16 cellular contexts compared by ENCODE assay signal in the genomic region with DNA sequence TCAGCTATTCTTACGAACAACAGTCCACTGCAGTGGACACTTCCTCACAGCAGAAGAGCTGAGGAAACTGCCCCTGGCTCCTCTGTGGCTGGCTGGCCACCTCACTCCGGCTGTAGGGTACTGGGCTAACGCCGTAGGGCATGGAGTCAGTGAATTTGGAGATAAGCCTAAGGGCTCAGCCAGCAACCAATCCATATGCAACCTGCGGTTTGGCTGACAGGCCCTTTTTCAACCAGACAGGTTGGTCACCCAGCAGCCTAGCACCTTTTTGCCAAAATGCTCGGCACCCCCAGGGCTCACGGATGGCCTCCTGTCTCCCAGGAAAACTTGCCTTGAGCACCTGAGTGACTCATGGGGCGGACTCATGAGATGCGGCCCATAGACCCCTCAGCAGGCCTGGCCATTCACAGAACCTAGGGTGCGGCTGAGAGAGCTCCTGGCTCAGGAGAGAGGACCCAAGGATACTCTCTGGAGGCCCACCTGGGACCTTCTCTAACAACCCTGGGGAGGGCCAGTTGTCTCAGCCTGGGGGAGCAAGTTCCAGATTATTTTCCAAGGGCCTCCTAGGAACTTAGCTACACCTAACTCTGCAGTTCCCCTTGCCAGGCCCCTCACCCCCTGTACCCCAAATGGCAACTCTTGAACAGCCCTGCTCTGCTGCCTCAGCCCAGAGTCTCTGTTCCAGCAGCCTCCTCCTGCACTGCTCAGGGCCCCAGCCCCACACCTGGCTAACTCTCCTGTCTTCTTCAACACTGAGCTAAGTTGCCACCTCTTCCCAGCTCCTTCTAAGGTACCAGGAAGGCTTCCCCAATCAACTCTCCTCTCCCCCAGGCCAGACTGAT.
DNase-seq lines count a peak whose midpoint lies in the region; ATAC-seq and TF ChIP-seq lines count a peak whose summit lies in the region.
"Had no signal": no experiment of that assay in that cellular context is flagged by ENCODE, and none has a peak within 500 bp of the region (broad histone marks: within the 10 kb centered on the region; RNA-seq: fewer than 3 reads in every experiment).

No MANE protein-coding gene starts in this region.

- H3K9me3 ChIP-seq in lung (ENCODE audit: control insufficient read depth in 2 of 2, insufficient read depth in 1 of 2, low read length in 1 of 2): no peaks in the 10 kb centered on the region
- no peaks in the 10 kb centered on the region for H3K9me3 ChIP-seq in vagina
- H3K9me3 ChIP-seq: Peyer's patch had no signal

- H3K27me3 Mint-ChIP-seq in stimulated activated naive CD8-positive, alpha-beta T cell treated with anti-CD3 and anti-CD28 coated beads, Interleukin-15, amount 100 ng/mL, for 72 hours: peaks cover 48% of the 10 kb centered on the region

- H3K9me3 Mint-ChIP-seq in stimulated activated naive CD8-positive, alpha-beta T cell treated with anti-CD3 and anti-CD28 coated beads, Interleukin-15, amount 100 ng/mL, for 72 hours: no peaks in the 10 kb centered on the region
- H3K9me3 Mint-ChIP-seq: CD4-positive, alpha-beta T cell had no signal

- no peak for DNase-seq in stimulated activated naive CD8-positive, alpha-beta T cell treated with anti-CD3 and anti-CD28 coated beads, Interleukin-15, amount 100 ng/mL, for 72 hours
- no peak for DNase-seq in stimulated activated naive CD8-positive, alpha-beta T cell treated with anti-CD3 and anti-CD28 coated beads, Interleukin-15, Interleukin-2, amounts not matched to agents 100 U/mL and 50 U/mL, for 24 hours
- DNase-seq in RPMI7951 (ENCODE audit: low read depth) (peak; percentile 74), lung (ENCODE audit: low spot score) (peak; percentile 23), vagina (ENCODE audit: extremely low spot score in 2 of 2) (peak; percentile 79 to 87)
- no peak for DNase-seq in central memory CD4-positive, alpha-beta T cell
- DNase-seq: Calu3; CD4-positive, alpha-beta T cell; DND-41; NCI-H1048; NCI-H774 had no signal

- H3K4me3 Mint-ChIP-seq in stimulated activated naive CD8-positive, alpha-beta T cell treated with anti-CD3 and anti-CD28 coated beads, Interleukin-15, amount 100 ng/mL, for 72 hours: no peak overlapping the region
- H3K4me3 Mint-ChIP-seq: B cell; CD4-positive, alpha-beta T cell had no signal

- H3K4me1 Mint-ChIP-seq in stimulated activated naive CD8-positive, alpha-beta T cell treated with anti-CD3 and anti-CD28 coated beads, Interleukin-15, amount 100 ng/mL, for 72 hours: no peaks in the 10 kb centered on the region
- H3K4me1 Mint-ChIP-seq: B cell had no signal

- no peaks in the 10 kb centered on the region for H3K36me3 ChIP-seq in lung (ENCODE audit: control insufficient read depth in 2 of 2, insufficient read depth in 2 of 2, low read length in 2 of 2)
- no peaks in the 10 kb centered on the region for H3K36me3 ChIP-seq in vagina
- H3K36me3 ChIP-seq: Peyer's patch had no signal

- 92 to 95% methylated on average over 10 of the region's 10 CpGs for WGBS in lung, 2 donors

- intact Hi-C loops in vagina (cut with DNase I): no loop called here

- peak overlapping the region; percentile 6 to 45 for H3K27ac Mint-ChIP-seq in stimulated activated naive CD8-positive, alpha-beta T cell treated with anti-CD3 and anti-CD28 coated beads, Interleukin-15, amount 100 ng/mL, for 72 hours
- H3K27ac Mint-ChIP-seq: B cell; CD4-positive, alpha-beta T cell had no signal

- H3K27ac ChIP-seq in lung (ENCODE audit: low read depth in 1 of 2, low read length in 1 of 2) (no peak overlapping the region), vagina (no peak overlapping the region)
- H3K27ac ChIP-seq: Peyer's patch had no signal

- no peak for ATAC-seq in stimulated activated naive CD8-positive, alpha-beta T cell treated with anti-CD3 and anti-CD28 coated beads, Interleukin-15, amount 100 ng/mL, for 72 hours
- no peak for ATAC-seq in stimulated activated naive CD8-positive, alpha-beta T cell treated with anti-CD3 and anti-CD28 coated beads, Interleukin-15, Interleukin-2, amounts not matched to agents 100 U/mL and 50 U/mL, for 24 hours
- ATAC-seq in lung (ENCODE audit: insufficient read depth, low FRiP score) (no peak), GM18517 (IDR thresholded peaks at IDR 0.05; ENCODE audit: unreplicated experiment) (no peak), HG03039 (IDR thresholded peaks at IDR 0.05; ENCODE audit: unreplicated experiment) (no peak)
- ATAC-seq: K562 had no signal

- H3K27me3 ChIP-seq in lung (ENCODE audit: control insufficient read depth, insufficient read depth) (no peaks in the 10 kb centered on the region), vagina (no peaks in the 10 kb centered on the region)
- H3K27me3 ChIP-seq: Peyer's patch had no signal

- TF ChIP-seq POLR2A in vagina (IDR thresholded peaks at IDR 0.05): no peak

- TF ChIP-seq CTCF in lung (IDR thresholded peaks at IDR 0.05; ENCODE audit: control extremely low read depth, extremely low read depth) (no peak), vagina (IDR thresholded peaks at IDR 0.05) (no peak)

- H3K4me3 ChIP-seq in lung (no peak overlapping the region), vagina (no peak overlapping the region)
- H3K4me3 ChIP-seq: K562, Peyer's patch had no signal

- H3K4me1 ChIP-seq in lung (ENCODE audit: control insufficient read depth in 2 of 2, insufficient read depth in 2 of 2, low read length in 2 of 2) (no peaks in the 10 kb centered on the region), vagina (no peaks in the 10 kb centered on the region)
- H3K4me1 ChIP-seq: Peyer's patch had no signal

Comparison
In these comparisons a context has a peak if more than half of its experiments do, and no peak if none do; other contexts are left out.
1. DNase-seq: peak in RPMI7951 (single experiment), lung (single experiment) and vagina (2 of 2); none in stimulated activated naive CD8-positive, alpha-beta T cell treated with anti-CD3 and anti-CD28 coated beads, Interleukin-15, amount 100 ng/mL, for 72 hours (0 of 2), stimulated activated naive CD8-positive, alpha-beta T cell treated with anti-CD3 and anti-CD28 coated beads, Interleukin-15, Interleukin-2, amounts not matched to agents 100 U/mL and 50 U/mL, for 24 hours (single experiment) and central memory CD4-positive, alpha-beta T cell (single experiment).